ENCODE assay signal across 10 cellular contexts in the genomic region with DNA sequence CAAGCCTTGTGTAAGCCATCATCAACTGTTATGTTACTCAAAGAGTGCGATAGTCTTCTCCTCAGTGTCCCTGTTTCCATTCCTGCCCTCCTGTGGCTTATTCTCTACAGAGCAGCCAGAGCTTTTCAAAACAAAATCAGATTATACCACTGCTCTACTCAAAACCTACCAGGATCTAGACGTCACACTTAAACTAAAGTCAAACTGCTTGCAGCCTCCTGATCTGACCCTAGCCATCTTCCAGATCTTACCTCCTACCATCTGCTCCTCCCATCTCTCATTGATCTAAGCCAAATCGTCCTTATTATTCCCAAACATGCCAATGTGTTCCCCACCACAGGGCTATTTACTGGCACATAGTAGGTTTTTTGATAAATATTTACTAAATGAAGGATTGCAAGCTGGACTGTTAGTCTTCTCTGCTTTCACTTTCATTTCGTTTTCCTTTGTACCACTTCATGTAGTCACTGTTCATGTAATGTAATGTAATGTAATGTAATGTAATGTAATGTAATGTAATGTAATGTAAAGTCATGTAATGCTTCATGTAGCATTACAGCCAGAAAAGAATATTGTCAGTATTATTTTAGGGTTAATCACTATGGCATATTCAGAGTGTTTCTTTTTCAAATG.
DNase-seq lines count a peak whose midpoint lies in the region; ATAC-seq, FAIRE-seq and TF ChIP-seq lines count a peak whose summit lies in the region.
"Had no signal": no experiment of that assay in that cellular context is flagged by ENCODE, and none has a peak within 500 bp of the region (broad histone marks: within the 10 kb centered on the region; RNA-seq: fewer than 3 reads in every experiment).

No MANE protein-coding gene starts in this region.

- no peaks in the 10 kb centered on the region for H3K36me3 ChIP-seq in skeletal muscle satellite cell (ENCODE audit: insufficient read depth, low read length)
- no peaks in the 10 kb centered on the region for H3K36me3 ChIP-seq in upper lobe of right lung
- no peaks in the 10 kb centered on the region for H3K36me3 ChIP-seq in esophagus squamous epithelium

- H3K4me3 ChIP-seq in skeletal muscle satellite cell (ENCODE audit: low read length) (peak overlapping the region; percentile 32), upper lobe of right lung (no peak overlapping the region), esophagus squamous epithelium (peak overlapping the region in 1 of 4 donors; percentile 33)
- H3K4me3 ChIP-seq: SK-N-MC, smooth muscle cell had no signal

- TF ChIP-seq POLR2A in H54 (IDR thresholded peaks at IDR 0.05; ENCODE audit: low read depth, low read length), result no peak
- TF ChIP-seq POLR2A in esophagus squamous epithelium (IDR thresholded peaks at IDR 0.05), result no peak

- H3K4me1 Mint-ChIP-seq in activated T-cell treated with anti-CD3 and anti-CD28 coated beads, Interleukin-2, amount 50 U/mL, for 4 hours (ENCODE audit: low read depth), result peaks cover 12% of the 10 kb centered on the region
- H3K4me1 Mint-ChIP-seq in T-cell, result peaks cover 4 to 16% (median 12%) of the 10 kb centered on the region in 3 donors

- WGBS in esophagus squamous epithelium, 2 donors, result 46 to 52% methylated on average over 4 of the region's 4 CpGs

- H3K9me3 ChIP-seq in skeletal muscle satellite cell (replicated peaks; ENCODE audit: low read length), result no peaks in the 10 kb centered on the region
- H3K9me3 ChIP-seq in upper lobe of right lung, result no peaks in the 10 kb centered on the region
- no peaks in the 10 kb centered on the region for H3K9me3 ChIP-seq in esophagus squamous epithelium

- DNase-seq in activated T-cell treated with anti-CD3 and anti-CD28 coated beads, Interleukin-2, amount 50 U/mL, for 4 hours, result no peak
- DNase-seq in activated T-cell treated with anti-CD3 and anti-CD28 coated beads for 4 hours, result no peak
- no peak for DNase-seq in H54 (ENCODE audit: insufficient read length, low spot score)
- no peak for DNase-seq in T-cell
- DNase-seq in NCI-H82 treated with DMSO at 0.1 percent for 48 hours (lab: John Stamatoyannopoulos, UW; ENCODE audit: unreplicated experiment), result no peak
- DNase-seq in upper lobe of right lung, result no peak
- no peak for DNase-seq in esophagus squamous epithelium (lab: John Stamatoyannopoulos, UW)

- intact Hi-C loops in upper lobe of right lung (cut with DNase I) (no loop called here), esophagus squamous epithelium (cut with DNase I) (no loop called here)

- no peaks in the 10 kb centered on the region for H3K36me3 Mint-ChIP-seq in activated T-cell treated with anti-CD3 and anti-CD28 coated beads, Interleukin-2, amount 50 U/mL, for 4 hours (ENCODE audit: insufficient read depth)
- no peaks in the 10 kb centered on the region for H3K36me3 Mint-ChIP-seq in T-cell

- H3K9ac ChIP-seq in skeletal muscle satellite cell (ENCODE audit: low read depth, low read length), result peak overlapping the region; percentile 18

- ATAC-seq in activated T-cell treated with anti-CD3 and anti-CD28 coated beads, Interleukin-2, amount 50 U/mL, for 4 hours, result no peak
- ATAC-seq in T-cell (replicated peaks in 1 of 4), result no peak
- no peak for ATAC-seq in upper lobe of right lung

- H3K27ac ChIP-seq in upper lobe of right lung (no peak overlapping the region), esophagus squamous epithelium (no peak overlapping the region)
- H3K27ac ChIP-seq: SK-N-MC had no signal

- H3K27me3 ChIP-seq in skeletal muscle satellite cell (ENCODE audit: control insufficient read depth, insufficient read depth, low read length) (no peaks in the 10 kb centered on the region), upper lobe of right lung (no peaks in the 10 kb centered on the region), esophagus squamous epithelium (no peaks in the 10 kb centered on the region)

- no peaks in the 10 kb centered on the region for H3K27me3 Mint-ChIP-seq in activated T-cell treated with anti-CD3 and anti-CD28 coated beads, Interleukin-2, amount 50 U/mL, for 4 hours (ENCODE audit: low read depth)
- no peaks in the 10 kb centered on the region for H3K27me3 Mint-ChIP-seq in T-cell

- H3K4me1 ChIP-seq in skeletal muscle satellite cell (ENCODE audit: control insufficient read depth, insufficient read depth, low read length) (no peaks in the 10 kb centered on the region), upper lobe of right lung (no peaks in the 10 kb centered on the region), esophagus squamous epithelium (no peaks in the 10 kb centered on the region)

- H3K27ac Mint-ChIP-seq in T-cell, result no peak overlapping the region

- peak; percentile 33 for FAIRE-seq in H54 (lab: Jason Lieb, UNC)

- H3K4me3 Mint-ChIP-seq in activated T-cell treated with anti-CD3 and anti-CD28 coated beads, Interleukin-2, amount 50 U/mL, for 4 hours, result peak overlapping the region; percentile 61
- H3K4me3 Mint-ChIP-seq in T-cell, result peak overlapping the region; percentile 4 to 61 (median 43)

- peak overlapping the region; percentile 23 for H3K4me2 ChIP-seq in skeletal muscle satellite cell (ENCODE audit: low read length)
- H3K4me2 ChIP-seq: smooth muscle cell had no signal

- H3K9me3 Mint-ChIP-seq in activated T-cell treated with anti-CD3 and anti-CD28 coated beads, Interleukin-2, amount 50 U/mL, for 4 hours, result no peaks in the 10 kb centered on the region
- H3K9me3 Mint-ChIP-seq in T-cell, result peaks cover 0 to 11% (median 0%) of the 10 kb centered on the region in 3 donors

- POLR2A ChIA-PET in T-cell (lab: Charles Lee), result no interaction called here

- CTCF ChIA-PET in T-cell (lab: Charles Lee), result interaction anchor here in 1 of 2 donors (1.0 kb wide), 1 partner anchor 13 kb away, joined by 3 read pairs; no protein-coding TSS in a partner anchor

- TF ChIP-seq CTCF in upper lobe of right lung (IDR thresholded peaks at IDR 0.05), result no peak
- no peak for TF ChIP-seq CTCF in esophagus squamous epithelium (IDR thresholded peaks at IDR 0.05)
